Comparison of ENCODE assay signal across 1 cellular context in the genomic region with DNA sequence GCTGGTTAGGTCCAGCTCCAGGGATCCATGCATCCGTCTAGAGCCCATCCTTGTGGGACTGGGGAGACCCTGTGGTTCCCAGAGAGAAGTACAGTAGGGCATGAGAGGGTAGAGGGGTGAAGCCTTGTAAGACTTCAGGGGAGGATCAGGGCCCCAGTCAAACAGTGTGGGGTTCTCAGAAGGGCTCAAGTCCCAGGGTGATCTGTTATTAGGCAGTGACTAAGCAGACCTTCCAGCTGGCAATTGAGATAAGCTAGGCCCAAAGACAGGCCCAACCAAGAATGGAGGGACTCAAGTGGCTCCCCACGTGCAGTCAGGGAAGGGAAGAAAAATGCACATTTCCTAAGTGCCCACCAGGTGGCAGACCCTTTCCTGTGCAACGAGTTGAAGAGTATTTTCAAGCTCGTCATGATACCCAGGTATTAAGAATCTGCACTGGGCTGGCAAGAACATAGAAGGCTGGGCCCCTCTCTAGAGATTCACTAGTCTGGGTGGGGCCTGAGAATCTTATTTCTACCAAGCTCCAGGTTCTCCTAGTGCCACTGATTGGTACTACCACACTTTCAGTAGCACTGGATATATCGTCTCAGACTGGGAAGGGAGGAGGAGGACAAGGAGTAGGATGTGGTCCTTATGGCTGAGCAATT.
TF ChIP-seq lines count a peak whose summit lies in the region.

No MANE protein-coding gene starts in this region.

TF ChIP-seq in K562, 482 proteins besides CTCF, POLR2A, EP300 and RAD21 (continued from another document and continues in another):
- TF ChIP-seq, protein P1, sequence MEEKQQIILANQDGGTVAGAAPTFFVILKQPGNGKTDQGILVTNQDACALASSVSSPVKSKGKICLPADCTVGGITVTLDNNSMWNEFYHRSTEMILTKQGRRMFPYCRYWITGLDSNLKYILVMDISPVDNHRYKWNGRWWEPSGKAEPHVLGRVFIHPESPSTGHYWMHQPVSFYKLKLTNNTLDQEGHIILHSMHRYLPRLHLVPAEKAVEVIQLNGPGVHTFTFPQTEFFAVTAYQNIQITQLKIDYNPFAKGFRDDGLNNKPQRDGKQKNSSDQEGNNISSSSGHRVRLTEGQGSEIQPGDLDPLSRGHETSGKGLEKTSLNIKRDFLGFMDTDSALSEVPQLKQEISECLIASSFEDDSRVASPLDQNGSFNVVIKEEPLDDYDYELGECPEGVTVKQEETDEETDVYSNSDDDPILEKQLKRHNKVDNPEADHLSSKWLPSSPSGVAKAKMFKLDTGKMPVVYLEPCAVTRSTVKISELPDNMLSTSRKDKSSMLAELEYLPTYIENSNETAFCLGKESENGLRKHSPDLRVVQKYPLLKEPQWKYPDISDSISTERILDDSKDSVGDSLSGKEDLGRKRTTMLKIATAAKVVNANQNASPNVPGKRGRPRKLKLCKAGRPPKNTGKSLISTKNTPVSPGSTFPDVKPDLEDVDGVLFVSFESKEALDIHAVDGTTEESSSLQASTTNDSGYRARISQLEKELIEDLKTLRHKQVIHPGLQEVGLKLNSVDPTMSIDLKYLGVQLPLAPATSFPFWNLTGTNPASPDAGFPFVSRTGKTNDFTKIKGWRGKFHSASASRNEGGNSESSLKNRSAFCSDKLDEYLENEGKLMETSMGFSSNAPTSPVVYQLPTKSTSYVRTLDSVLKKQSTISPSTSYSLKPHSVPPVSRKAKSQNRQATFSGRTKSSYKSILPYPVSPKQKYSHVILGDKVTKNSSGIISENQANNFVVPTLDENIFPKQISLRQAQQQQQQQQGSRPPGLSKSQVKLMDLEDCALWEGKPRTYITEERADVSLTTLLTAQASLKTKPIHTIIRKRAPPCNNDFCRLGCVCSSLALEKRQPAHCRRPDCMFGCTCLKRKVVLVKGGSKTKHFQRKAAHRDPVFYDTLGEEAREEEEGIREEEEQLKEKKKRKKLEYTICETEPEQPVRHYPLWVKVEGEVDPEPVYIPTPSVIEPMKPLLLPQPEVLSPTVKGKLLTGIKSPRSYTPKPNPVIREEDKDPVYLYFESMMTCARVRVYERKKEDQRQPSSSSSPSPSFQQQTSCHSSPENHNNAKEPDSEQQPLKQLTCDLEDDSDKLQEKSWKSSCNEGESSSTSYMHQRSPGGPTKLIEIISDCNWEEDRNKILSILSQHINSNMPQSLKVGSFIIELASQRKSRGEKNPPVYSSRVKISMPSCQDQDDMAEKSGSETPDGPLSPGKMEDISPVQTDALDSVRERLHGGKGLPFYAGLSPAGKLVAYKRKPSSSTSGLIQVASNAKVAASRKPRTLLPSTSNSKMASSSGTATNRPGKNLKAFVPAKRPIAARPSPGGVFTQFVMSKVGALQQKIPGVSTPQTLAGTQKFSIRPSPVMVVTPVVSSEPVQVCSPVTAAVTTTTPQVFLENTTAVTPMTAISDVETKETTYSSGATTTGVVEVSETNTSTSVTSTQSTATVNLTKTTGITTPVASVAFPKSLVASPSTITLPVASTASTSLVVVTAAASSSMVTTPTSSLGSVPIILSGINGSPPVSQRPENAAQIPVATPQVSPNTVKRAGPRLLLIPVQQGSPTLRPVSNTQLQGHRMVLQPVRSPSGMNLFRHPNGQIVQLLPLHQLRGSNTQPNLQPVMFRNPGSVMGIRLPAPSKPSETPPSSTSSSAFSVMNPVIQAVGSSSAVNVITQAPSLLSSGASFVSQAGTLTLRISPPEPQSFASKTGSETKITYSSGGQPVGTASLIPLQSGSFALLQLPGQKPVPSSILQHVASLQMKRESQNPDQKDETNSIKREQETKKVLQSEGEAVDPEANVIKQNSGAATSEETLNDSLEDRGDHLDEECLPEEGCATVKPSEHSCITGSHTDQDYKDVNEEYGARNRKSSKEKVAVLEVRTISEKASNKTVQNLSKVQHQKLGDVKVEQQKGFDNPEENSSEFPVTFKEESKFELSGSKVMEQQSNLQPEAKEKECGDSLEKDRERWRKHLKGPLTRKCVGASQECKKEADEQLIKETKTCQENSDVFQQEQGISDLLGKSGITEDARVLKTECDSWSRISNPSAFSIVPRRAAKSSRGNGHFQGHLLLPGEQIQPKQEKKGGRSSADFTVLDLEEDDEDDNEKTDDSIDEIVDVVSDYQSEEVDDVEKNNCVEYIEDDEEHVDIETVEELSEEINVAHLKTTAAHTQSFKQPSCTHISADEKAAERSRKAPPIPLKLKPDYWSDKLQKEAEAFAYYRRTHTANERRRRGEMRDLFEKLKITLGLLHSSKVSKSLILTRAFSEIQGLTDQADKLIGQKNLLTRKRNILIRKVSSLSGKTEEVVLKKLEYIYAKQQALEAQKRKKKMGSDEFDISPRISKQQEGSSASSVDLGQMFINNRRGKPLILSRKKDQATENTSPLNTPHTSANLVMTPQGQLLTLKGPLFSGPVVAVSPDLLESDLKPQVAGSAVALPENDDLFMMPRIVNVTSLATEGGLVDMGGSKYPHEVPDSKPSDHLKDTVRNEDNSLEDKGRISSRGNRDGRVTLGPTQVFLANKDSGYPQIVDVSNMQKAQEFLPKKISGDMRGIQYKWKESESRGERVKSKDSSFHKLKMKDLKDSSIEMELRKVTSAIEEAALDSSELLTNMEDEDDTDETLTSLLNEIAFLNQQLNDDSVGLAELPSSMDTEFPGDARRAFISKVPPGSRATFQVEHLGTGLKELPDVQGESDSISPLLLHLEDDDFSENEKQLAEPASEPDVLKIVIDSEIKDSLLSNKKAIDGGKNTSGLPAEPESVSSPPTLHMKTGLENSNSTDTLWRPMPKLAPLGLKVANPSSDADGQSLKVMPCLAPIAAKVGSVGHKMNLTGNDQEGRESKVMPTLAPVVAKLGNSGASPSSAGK (IDR thresholded peaks at IDR 0.05) = peak; percentile 74
- TF ChIP-seq TAL1 (IDR thresholded peaks at IDR 0.05) (peak; percentile 87), ZNF384 (IDR thresholded peaks at IDR 0.05; ENCODE audit: low read depth, low read length) (no peak), NFE2 (IDR thresholded peaks at IDR 0.05; ENCODE audit: low read depth) (peak; percentile 92), MBD2 (IDR thresholded peaks at IDR 0.05; ENCODE audit: borderline replicate concordance, low read depth) (peak; percentile 33; the same call in 1 of the 2 replicates), HOXB6 (CRISPR knock-in tag; IDR thresholded peaks at IDR 0.05; ENCODE audit: borderline replicate concordance) (no peak), BCOR (IDR thresholded peaks at IDR 0.05) (no peak), NR3C1 (CRISPR knock-in tag; IDR thresholded peaks at IDR 0.05) (no peak), MED1 (CRISPR knock-in tag; IDR thresholded peaks at IDR 0.05; ENCODE audit: borderline replicate concordance) (no peak), RBFOX2 (IDR thresholded peaks at IDR 0.05; ENCODE audit: low read depth, low read length) (no peak), DMBX1 (CRISPR knock-in tag; IDR thresholded peaks at IDR 0.05; ENCODE audit: borderline replicate concordance) (no peak), GABPB1 (CRISPR knock-in tag; IDR thresholded peaks at IDR 0.05) (no peak), MCM7 (IDR thresholded peaks at IDR 0.05) (0 out of 4 replicates have a peak, but pooled peaks of 1 of the 2 experiments have one; percentile 30), SPI1 (IDR thresholded peaks at IDR 0.05; ENCODE audit: borderline replicate concordance, low read depth, low read length) (no peak), ZFP1 (CRISPR knock-in tag; IDR thresholded peaks at IDR 0.05) (no peak), EHMT2 (IDR thresholded peaks at IDR 0.05) (peak; percentile 74), ZNF217 (CRISPR knock-in tag; IDR thresholded peaks at IDR 0.05) (no peak), NFRKB (IDR thresholded peaks at IDR 0.05; ENCODE audit: low read depth) (no peak), TRIM24 (IDR thresholded peaks at IDR 0.05) (peak; percentile 69 to 73; a peak in 2 of 4 replicates), XRCC3 (IDR thresholded peaks at IDR 0.05) (no peak), MAFG (tag; conservative IDR thresholded peaks at IDR 0.05) (peak; percentile 90), SRF (CRISPR knock-in tag; IDR thresholded peaks at IDR 0.05) (peak in 1 of 2 experiments; percentile 60; a peak in 1 of 4 replicates), FOXJ3 (CRISPR knock-in tag; IDR thresholded peaks at IDR 0.05) (no peak), ZNF696 (CRISPR knock-in tag; conservative IDR thresholded peaks at IDR 0.05) (no peak), STAG1 (CRISPR knock-in tag; IDR thresholded peaks at IDR 0.05; ENCODE audit: borderline replicate concordance) (no peak)
- TF ChIP-seq, protein P2, sequence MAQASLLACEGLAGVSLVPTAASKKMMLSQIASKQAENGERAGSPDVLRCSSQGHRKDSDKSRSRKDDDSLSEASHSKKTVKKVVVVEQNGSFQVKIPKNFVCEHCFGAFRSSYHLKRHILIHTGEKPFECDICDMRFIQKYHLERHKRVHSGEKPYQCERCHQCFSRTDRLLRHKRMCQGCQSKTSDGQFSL (CRISPR knock-in tag; IDR thresholded peaks at IDR 0.05) = no peak
- TF ChIP-seq, protein P2 (tag; IDR thresholded peaks at IDR 0.05) = no peak
- TF ChIP-seq, protein P3, sequence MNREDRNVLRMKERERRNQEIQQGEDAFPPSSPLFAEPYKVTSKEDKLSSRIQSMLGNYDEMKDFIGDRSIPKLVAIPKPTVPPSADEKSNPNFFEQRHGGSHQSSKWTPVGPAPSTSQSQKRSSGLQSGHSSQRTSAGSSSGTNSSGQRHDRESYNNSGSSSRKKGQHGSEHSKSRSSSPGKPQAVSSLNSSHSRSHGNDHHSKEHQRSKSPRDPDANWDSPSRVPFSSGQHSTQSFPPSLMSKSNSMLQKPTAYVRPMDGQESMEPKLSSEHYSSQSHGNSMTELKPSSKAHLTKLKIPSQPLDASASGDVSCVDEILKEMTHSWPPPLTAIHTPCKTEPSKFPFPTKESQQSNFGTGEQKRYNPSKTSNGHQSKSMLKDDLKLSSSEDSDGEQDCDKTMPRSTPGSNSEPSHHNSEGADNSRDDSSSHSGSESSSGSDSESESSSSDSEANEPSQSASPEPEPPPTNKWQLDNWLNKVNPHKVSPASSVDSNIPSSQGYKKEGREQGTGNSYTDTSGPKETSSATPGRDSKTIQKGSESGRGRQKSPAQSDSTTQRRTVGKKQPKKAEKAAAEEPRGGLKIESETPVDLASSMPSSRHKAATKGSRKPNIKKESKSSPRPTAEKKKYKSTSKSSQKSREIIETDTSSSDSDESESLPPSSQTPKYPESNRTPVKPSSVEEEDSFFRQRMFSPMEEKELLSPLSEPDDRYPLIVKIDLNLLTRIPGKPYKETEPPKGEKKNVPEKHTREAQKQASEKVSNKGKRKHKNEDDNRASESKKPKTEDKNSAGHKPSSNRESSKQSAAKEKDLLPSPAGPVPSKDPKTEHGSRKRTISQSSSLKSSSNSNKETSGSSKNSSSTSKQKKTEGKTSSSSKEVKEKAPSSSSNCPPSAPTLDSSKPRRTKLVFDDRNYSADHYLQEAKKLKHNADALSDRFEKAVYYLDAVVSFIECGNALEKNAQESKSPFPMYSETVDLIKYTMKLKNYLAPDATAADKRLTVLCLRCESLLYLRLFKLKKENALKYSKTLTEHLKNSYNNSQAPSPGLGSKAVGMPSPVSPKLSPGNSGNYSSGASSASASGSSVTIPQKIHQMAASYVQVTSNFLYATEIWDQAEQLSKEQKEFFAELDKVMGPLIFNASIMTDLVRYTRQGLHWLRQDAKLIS (CRISPR knock-in tag; IDR thresholded peaks at IDR 0.05) = no peak
- TF ChIP-seq, protein P4, sequence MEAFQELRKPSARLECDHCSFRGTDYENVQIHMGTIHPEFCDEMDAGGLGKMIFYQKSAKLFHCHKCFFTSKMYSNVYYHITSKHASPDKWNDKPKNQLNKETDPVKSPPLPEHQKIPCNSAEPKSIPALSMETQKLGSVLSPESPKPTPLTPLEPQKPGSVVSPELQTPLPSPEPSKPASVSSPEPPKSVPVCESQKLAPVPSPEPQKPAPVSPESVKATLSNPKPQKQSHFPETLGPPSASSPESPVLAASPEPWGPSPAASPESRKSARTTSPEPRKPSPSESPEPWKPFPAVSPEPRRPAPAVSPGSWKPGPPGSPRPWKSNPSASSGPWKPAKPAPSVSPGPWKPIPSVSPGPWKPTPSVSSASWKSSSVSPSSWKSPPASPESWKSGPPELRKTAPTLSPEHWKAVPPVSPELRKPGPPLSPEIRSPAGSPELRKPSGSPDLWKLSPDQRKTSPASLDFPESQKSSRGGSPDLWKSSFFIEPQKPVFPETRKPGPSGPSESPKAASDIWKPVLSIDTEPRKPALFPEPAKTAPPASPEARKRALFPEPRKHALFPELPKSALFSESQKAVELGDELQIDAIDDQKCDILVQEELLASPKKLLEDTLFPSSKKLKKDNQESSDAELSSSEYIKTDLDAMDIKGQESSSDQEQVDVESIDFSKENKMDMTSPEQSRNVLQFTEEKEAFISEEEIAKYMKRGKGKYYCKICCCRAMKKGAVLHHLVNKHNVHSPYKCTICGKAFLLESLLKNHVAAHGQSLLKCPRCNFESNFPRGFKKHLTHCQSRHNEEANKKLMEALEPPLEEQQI (IDR thresholded peaks at IDR 0.05) = peak; percentile 38; the same call in 1 of the 2 replicates
- TF ChIP-seq, protein P5, sequence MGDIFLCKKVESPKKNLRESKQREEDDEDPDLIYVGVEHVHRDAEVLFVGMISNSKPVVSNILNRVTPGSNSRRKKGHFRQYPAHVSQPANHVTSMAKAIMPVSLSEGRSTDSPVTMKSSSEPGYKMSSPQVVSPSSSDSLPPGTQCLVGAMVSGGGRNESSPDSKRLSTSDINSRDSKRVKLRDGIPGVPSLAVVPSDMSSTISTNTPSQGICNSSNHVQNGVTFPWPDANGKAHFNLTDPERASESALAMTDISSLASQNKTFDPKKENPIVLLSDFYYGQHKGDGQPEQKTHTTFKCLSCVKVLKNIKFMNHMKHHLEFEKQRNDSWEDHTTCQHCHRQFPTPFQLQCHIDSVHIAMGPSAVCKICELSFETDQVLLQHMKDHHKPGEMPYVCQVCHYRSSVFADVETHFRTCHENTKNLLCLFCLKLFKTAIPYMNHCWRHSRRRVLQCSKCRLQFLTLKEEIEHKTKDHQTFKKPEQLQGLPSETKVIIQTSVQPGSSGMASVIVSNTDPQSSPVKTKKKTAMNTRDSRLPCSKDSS (IDR thresholded peaks at IDR 0.05; ENCODE audit: low read depth, partially characterized antibody) = no peak
- TF ChIP-seq, protein P6, sequence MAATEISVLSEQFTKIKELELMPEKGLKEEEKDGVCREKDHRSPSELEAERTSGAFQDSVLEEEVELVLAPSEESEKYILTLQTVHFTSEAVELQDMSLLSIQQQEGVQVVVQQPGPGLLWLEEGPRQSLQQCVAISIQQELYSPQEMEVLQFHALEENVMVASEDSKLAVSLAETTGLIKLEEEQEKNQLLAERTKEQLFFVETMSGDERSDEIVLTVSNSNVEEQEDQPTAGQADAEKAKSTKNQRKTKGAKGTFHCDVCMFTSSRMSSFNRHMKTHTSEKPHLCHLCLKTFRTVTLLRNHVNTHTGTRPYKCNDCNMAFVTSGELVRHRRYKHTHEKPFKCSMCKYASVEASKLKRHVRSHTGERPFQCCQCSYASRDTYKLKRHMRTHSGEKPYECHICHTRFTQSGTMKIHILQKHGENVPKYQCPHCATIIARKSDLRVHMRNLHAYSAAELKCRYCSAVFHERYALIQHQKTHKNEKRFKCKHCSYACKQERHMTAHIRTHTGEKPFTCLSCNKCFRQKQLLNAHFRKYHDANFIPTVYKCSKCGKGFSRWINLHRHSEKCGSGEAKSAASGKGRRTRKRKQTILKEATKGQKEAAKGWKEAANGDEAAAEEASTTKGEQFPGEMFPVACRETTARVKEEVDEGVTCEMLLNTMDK (IDR thresholded peaks at IDR 0.05; ENCODE audit: borderline replicate concordance, insufficient read depth, low read depth, low read length, poor library complexity, severe bottlenecking) = no peak
- TF ChIP-seq, protein P7, sequence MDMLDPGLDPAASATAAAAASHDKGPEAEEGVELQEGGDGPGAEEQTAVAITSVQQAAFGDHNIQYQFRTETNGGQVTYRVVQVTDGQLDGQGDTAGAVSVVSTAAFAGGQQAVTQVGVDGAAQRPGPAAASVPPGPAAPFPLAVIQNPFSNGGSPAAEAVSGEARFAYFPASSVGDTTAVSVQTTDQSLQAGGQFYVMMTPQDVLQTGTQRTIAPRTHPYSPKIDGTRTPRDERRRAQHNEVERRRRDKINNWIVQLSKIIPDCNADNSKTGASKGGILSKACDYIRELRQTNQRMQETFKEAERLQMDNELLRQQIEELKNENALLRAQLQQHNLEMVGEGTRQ (CRISPR knock-in tag; IDR thresholded peaks at IDR 0.05) = no peak
